ENCODE assay signal across 8 cellular contexts in genomic region chr6:12956991-12957320, GRCh38.
DNase-seq lines count a peak whose midpoint lies in the region; ATAC-seq and TF ChIP-seq lines count a peak whose summit lies in the region.

No MANE protein-coding gene starts in this region.

- peaks cover 12% of the 10 kb centered on the region for H3K4me1 Mint-ChIP-seq in T-helper 2 cell treated with Interferon-gamma antibody and Interleukin-4, amounts not matched to agents 5 μg/mL and 100 μg/mL, for 36 hours (ENCODE audit: low read depth)

- TF ChIP-seq POLR2A in adrenal gland (IDR thresholded peaks at IDR 0.05): no peak
- TF ChIP-seq POLR2A in suprapubic skin (IDR thresholded peaks at IDR 0.05): no peak

- peak overlapping the region in 3 of 5 donors; percentile 13 to 80 (median 80) for H3K27ac ChIP-seq in adrenal gland
- H3K27ac ChIP-seq in left lung: peak overlapping the region; percentile 80 to 90
- peak overlapping the region; percentile 68 for H3K27ac ChIP-seq in suprapubic skin

- H3K27me3 ChIP-seq in adrenal gland (peaks cover 2% of the 10 kb centered on the region), left lung (no peaks in the 10 kb centered on the region), suprapubic skin (no peaks in the 10 kb centered on the region)

- intact Hi-C loops in adrenal gland (cut with DNase I): no loop called here
- intact Hi-C loops in left lung (cut with DNase I): no loop called here

- no peak for ATAC-seq in left lung
- no peak for ATAC-seq in activated CD4-positive, CD25-positive, alpha-beta regulatory T cell treated with anti-CD3 and anti-CD28 coated beads, Interleukin-2, amount 50 U/mL, for 24 hours

- H3K27me3 Mint-ChIP-seq in T-helper 2 cell treated with Interferon-gamma antibody and Interleukin-4, amounts not matched to agents 5 μg/mL and 100 μg/mL, for 36 hours (ENCODE audit: low read depth): peaks cover 55% of the 10 kb centered on the region

- no peaks in the 10 kb centered on the region for H3K9me3 Mint-ChIP-seq in T-helper 2 cell treated with Interferon-gamma antibody and Interleukin-4, amounts not matched to agents 5 μg/mL and 100 μg/mL, for 36 hours

- WGBS in adrenal gland, 4 donors: 1 to 3% (median 1%) methylated on average over 6 of the region's 6 CpGs
- 0% methylated on average over 6 of the region's 6 CpGs for WGBS in suprapubic skin

- H3K27ac Mint-ChIP-seq in T-helper 2 cell treated with Interferon-gamma antibody and Interleukin-4, amounts not matched to agents 5 μg/mL and 100 μg/mL, for 36 hours: no peak overlapping the region

- H3K4me3 Mint-ChIP-seq in T-helper 2 cell treated with Interferon-gamma antibody and Interleukin-4, amounts not matched to agents 5 μg/mL and 100 μg/mL, for 36 hours: peak overlapping the region; percentile 86

- TF ChIP-seq CTCF in adrenal gland (IDR thresholded peaks at IDR 0.05) (no peak), left lung (IDR thresholded peaks at IDR 0.05) (no peak), suprapubic skin (IDR thresholded peaks at IDR 0.05) (no peak)

- no peak for TF ChIP-seq EP300 in suprapubic skin (IDR thresholded peaks at IDR 0.05)

- H3K4me3 ChIP-seq in adrenal gland (peak overlapping the region in 2 of 4 donors; percentile 40 to 90), left lung (peak overlapping the region; percentile 56), suprapubic skin (peak overlapping the region; percentile 67)

- H3K9me3 ChIP-seq in adrenal gland (replicated peaks in 1 of 3): no peaks in the 10 kb centered on the region
- H3K9me3 ChIP-seq in left lung: no peaks in the 10 kb centered on the region
- H3K9me3 ChIP-seq in suprapubic skin: no peaks in the 10 kb centered on the region

- H3K4me1 ChIP-seq in adrenal gland (replicated peaks in 1 of 2) (peaks cover 0 to 16% of the 10 kb centered on the region in 2 donors), left lung (peaks cover 6 to 32% of the 10 kb centered on the region in 2 donors), suprapubic skin (peaks cover 21% of the 10 kb centered on the region)

- no peak for DNase-seq in T-helper 2 cell treated with Interferon-gamma antibody and Interleukin-4, amounts not matched to agents 5 μg/mL and 100 μg/mL, for 36 hours (ENCODE audit: low spot score)
- DNase-seq in T-helper 2 cell (no peak), adrenal gland (no peak), left lung (no peak), suprapubic skin (ENCODE audit: low spot score in 2 of 2) (no peak), germinal center (ENCODE audit: low spot score) (no peak)
- no peak for DNase-seq in activated CD8-positive, alpha-beta memory T cell treated with anti-CD3 and anti-CD28 coated beads, Interleukin-2, amount 50 U/mL, for 48 hours

- H3K36me3 ChIP-seq in adrenal gland (replicated peaks in 1 of 2): no peaks in the 10 kb centered on the region
- no peaks in the 10 kb centered on the region for H3K36me3 ChIP-seq in left lung
- no peaks in the 10 kb centered on the region for H3K36me3 ChIP-seq in suprapubic skin

- H3K36me3 Mint-ChIP-seq in T-helper 2 cell treated with Interferon-gamma antibody and Interleukin-4, amounts not matched to agents 5 μg/mL and 100 μg/mL, for 36 hours (ENCODE audit: low read depth): no peaks in the 10 kb centered on the region
